Comparison of ENCODE assay signal across 33 cellular contexts in genomic region chr1:73009311-73009710, GRCh38.
DNase-seq lines count a peak whose midpoint lies in the region; ATAC-seq and TF ChIP-seq lines count a peak whose summit lies in the region.
"Had no signal": no experiment of that assay in that cellular context is flagged by ENCODE, and none has a peak within 500 bp of the region (broad histone marks: within the 10 kb centered on the region; RNA-seq: fewer than 3 reads in every experiment).

No MANE protein-coding gene starts in this region.

- DNase-seq in GM23338 (ENCODE audit: low spot score) = no peak
- no peak for DNase-seq in WTC11 (ENCODE audit: low spot score)
- DNase-seq in SK-N-DZ (ENCODE audit: low spot score) = no peak
- DNase-seq in osteocyte (ENCODE audit: extremely low spot score, unreplicated experiment) = no peak
- DNase-seq: 8988T; ACHN; AML-193; BE2C; C1 segment of cervical spinal cord; Caco-2; Calu3; CD4-positive, alpha-beta memory T cell; CD4-positive, alpha-beta T cell; CD4-positive, CD25-positive, alpha-beta regulatory T cell; CD8-positive, alpha-beta memory T cell; CD8-positive, alpha-beta T cell; COR-L47; DMS 273 treated with DMSO at 0.1 percent for 48 hours; DMS153; DMS53; DMS79; DMS79 treated with DMSO at 0.1 percent for 48 hours; DND-41; EL had no signal

- H3K9ac ChIP-seq in HUES6 (ENCODE audit: low read length) = no peak overlapping the region
- H3K9ac ChIP-seq: BLaER1; BLaER1 treated with 17β-estradiol and CSF1 and Interleukin-3, amounts not matched to agents 10 nM and 100 nM had no signal

- H3K27me3 Mint-ChIP-seq in GM23338 (ENCODE audit: insufficient read depth, low read depth, poor library complexity) (no peaks in the 10 kb centered on the region), WTC11 (ENCODE audit: low read depth) (no peaks in the 10 kb centered on the region), osteocyte (ENCODE audit: unreplicated experiment) (peaks cover 11% of the 10 kb centered on the region)
- H3K27me3 Mint-ChIP-seq: B cell; CD4-positive, alpha-beta memory T cell; CD4-positive, alpha-beta T cell; CD4-positive, CD25-positive, alpha-beta regulatory T cell had no signal

- H2AFZ ChIP-seq in GM23338 = no peak overlapping the region

- no peak for ATAC-seq in GM23338
- ATAC-seq in WTC11 = no peak
- ATAC-seq in GM19035 (IDR thresholded peaks at IDR 0.05; ENCODE audit: unreplicated experiment) = no peak
- ATAC-seq: A549; CD8-positive, alpha-beta T cell had no signal

- no peaks in the 10 kb centered on the region for H3K9me2 ChIP-seq in GM23338 (ENCODE audit: insufficient read depth)

- H3K27ac Mint-ChIP-seq in GM23338 = peak overlapping the region; percentile 17; the same call in 1 of the 2 replicates
- H3K27ac Mint-ChIP-seq in WTC11 = peak overlapping the region; percentile 67; the same call in 1 of the 2 replicates
- no peak overlapping the region for H3K27ac Mint-ChIP-seq in osteocyte (ENCODE audit: unreplicated experiment)
- H3K27ac Mint-ChIP-seq: B cell; CD14-positive monocyte; CD4-positive, alpha-beta memory T cell; CD4-positive, alpha-beta T cell; CD4-positive, CD25-positive, alpha-beta regulatory T cell; CD8-positive, alpha-beta memory T cell; CD8-positive, alpha-beta T cell had no signal

- no peaks in the 10 kb centered on the region for H3F3A ChIP-seq in GM23338 (replicated peaks; ENCODE audit: low read depth)

- no peaks in the 10 kb centered on the region for H3K9me3 ChIP-seq in HUES6 (ENCODE audit: control insufficient read depth, insufficient read depth, low read depth, low read length)
- H3K9me3 ChIP-seq: A549, BE2C, BLaER1, Caco-2 had no signal

- no peak overlapping the region for H3K4me2 ChIP-seq in GM23338
- H3K4me2 ChIP-seq: A549; BLaER1; BLaER1 treated with 17β-estradiol and CSF1 and Interleukin-3, amounts not matched to agents 10 nM and 100 nM had no signal

- H3K4me1 ChIP-seq in GM23338 (ENCODE audit: insufficient read depth) = peaks cover 13% of the 10 kb centered on the region
- H3K4me1 ChIP-seq in HUES6 (ENCODE audit: control insufficient read depth, insufficient read depth, low read length) = peaks cover 19% of the 10 kb centered on the region
- H3K4me1 ChIP-seq: A549; BE2C; BLaER1; BLaER1 treated with 17β-estradiol and CSF1 and Interleukin-3, amounts not matched to agents 10 nM and 100 nM; Caco-2 had no signal

- TF ChIP-seq CTCF in GM23338 (conservative IDR thresholded peaks at IDR 0.05; ENCODE audit: low read depth in 2 of 2) (no peak), WTC11 (IDR thresholded peaks at IDR 0.05) (no peak), osteocyte (IDR thresholded peaks at IDR 0.05) (no peak)

- H3K27me3 ChIP-seq in GM23338 (ENCODE audit: insufficient read depth) = no peaks in the 10 kb centered on the region
- H3K27me3 ChIP-seq in HUES6 (ENCODE audit: control insufficient read depth, insufficient read depth, low read length) = no peaks in the 10 kb centered on the region
- H3K27me3 ChIP-seq: BE2C; BLaER1; BLaER1 treated with 17β-estradiol and CSF1 and Interleukin-3, amounts not matched to agents 10 nM and 100 nM had no signal

- H3K9me3 Mint-ChIP-seq in GM23338 = peaks cover 7% of the 10 kb centered on the region; the same call in 1 of the 3 replicates
- H3K9me3 Mint-ChIP-seq in WTC11 = peaks cover 24% of the 10 kb centered on the region
- no peaks in the 10 kb centered on the region for H3K9me3 Mint-ChIP-seq in osteocyte (ENCODE audit: unreplicated experiment)

- no peaks in the 10 kb centered on the region for H4K20me1 ChIP-seq in GM23338 (replicated peaks; ENCODE audit: insufficient read depth)
- H4K20me1 ChIP-seq: BLaER1; BLaER1 treated with 17β-estradiol and CSF1 and Interleukin-3, amounts not matched to agents 10 nM and 100 nM had no signal

- H3K36me3 ChIP-seq in GM23338 (ENCODE audit: insufficient read depth) (no peaks in the 10 kb centered on the region; the same call in 1 of the 2 replicates), HUES6 (ENCODE audit: control insufficient read depth, insufficient read depth, low read length) (no peaks in the 10 kb centered on the region)
- H3K36me3 ChIP-seq: BE2C; BLaER1; BLaER1 treated with 17β-estradiol and CSF1 and Interleukin-3, amounts not matched to agents 10 nM and 100 nM had no signal

- H3K36me3 Mint-ChIP-seq in GM23338 (ENCODE audit: low read depth) = peaks cover 5% of the 10 kb centered on the region; the same call in 1 of the 3 replicates
- H3K36me3 Mint-ChIP-seq in WTC11 = peaks cover 13% of the 10 kb centered on the region
- no peaks in the 10 kb centered on the region for H3K36me3 Mint-ChIP-seq in osteocyte (ENCODE audit: unreplicated experiment)
- H3K36me3 Mint-ChIP-seq: CD14-positive monocyte; CD4-positive, alpha-beta memory T cell; CD4-positive, CD25-positive, alpha-beta regulatory T cell; CD8-positive, alpha-beta memory T cell; CD8-positive, alpha-beta T cell had no signal

- CTCF ChIA-PET in WTC11 (lab: Charles Lee) = no interaction called here

- H3K4me3 ChIP-seq in GM23338 (no peak overlapping the region), HUES6 (ENCODE audit: low read depth, low read length) (no peak overlapping the region)
- H3K4me3 ChIP-seq: A549; BLaER1; BLaER1 treated with 17β-estradiol and CSF1 and Interleukin-3, amounts not matched to agents 10 nM and 100 nM had no signal

- POLR2A ChIA-PET in WTC11 (lab: Charles Lee) = no interaction called here

- 0 out of 2 replicates have a peak overlapping the region, but pooled peaks have one; percentile 8 for H3K27ac ChIP-seq in GM23338 (ENCODE audit: low read depth)
- H3K27ac ChIP-seq in HUES6 (ENCODE audit: low read depth, low read length) = 0 out of 2 replicates have a peak overlapping the region, but pooled peaks have one; percentile 33
- H3K27ac ChIP-seq: 22Rv1; A549; BLaER1; BLaER1 treated with 17β-estradiol and CSF1 and Interleukin-3, amounts not matched to agents 10 nM and 100 nM; C4-2B had no signal

- H3K4me3 Mint-ChIP-seq in GM23338 (no peak overlapping the region), WTC11 (no peak overlapping the region), osteocyte (ENCODE audit: unreplicated experiment) (no peak overlapping the region)
- H3K4me3 Mint-ChIP-seq: B cell; CD14-positive monocyte; CD4-positive, alpha-beta memory T cell; CD4-positive, alpha-beta T cell; CD4-positive, CD25-positive, alpha-beta regulatory T cell; CD8-positive, alpha-beta memory T cell; CD8-positive, alpha-beta T cell had no signal

- peaks cover 16% of the 10 kb centered on the region; the same call in 2 of the 3 replicates for H3K4me1 Mint-ChIP-seq in GM23338
- H3K4me1 Mint-ChIP-seq in WTC11 = peaks cover 32% of the 10 kb centered on the region
- H3K4me1 Mint-ChIP-seq in osteocyte (ENCODE audit: unreplicated experiment) = no peaks in the 10 kb centered on the region
- H3K4me1 Mint-ChIP-seq: B cell; CD14-positive monocyte; CD4-positive, alpha-beta memory T cell; CD4-positive, CD25-positive, alpha-beta regulatory T cell; CD8-positive, alpha-beta memory T cell had no signal

- no peaks in the 10 kb centered on the region for H3K79me2 ChIP-seq in GM23338 (replicated peaks; ENCODE audit: insufficient read depth)

TF ChIP-seq in GM23338, 12 proteins besides CTCF, POLR2A, EP300 and RAD21 (continues in another document):
- TF ChIP-seq STAT1 (IDR thresholded peaks at IDR 0.05; ENCODE audit: unreplicated experiment) = no peak
- no peak for TF ChIP-seq ZNF114 (CRISPR knock-in tag; IDR thresholded peaks at IDR 0.05)
- no peak for TF ChIP-seq ZNF331 (CRISPR knock-in tag; IDR thresholded peaks at IDR 0.05; ENCODE audit: low read depth)

TF ChIP-seq in WTC11, 78 proteins besides CTCF, POLR2A, EP300 and RAD21:
- TF ChIP-seq OVOL2 (CRISPR knock-in tag; IDR thresholded peaks at IDR 0.05; ENCODE audit: borderline replicate concordance) = no peak
